Comparison of ENCODE assay signal across 26 cellular contexts in the genomic region with DNA sequence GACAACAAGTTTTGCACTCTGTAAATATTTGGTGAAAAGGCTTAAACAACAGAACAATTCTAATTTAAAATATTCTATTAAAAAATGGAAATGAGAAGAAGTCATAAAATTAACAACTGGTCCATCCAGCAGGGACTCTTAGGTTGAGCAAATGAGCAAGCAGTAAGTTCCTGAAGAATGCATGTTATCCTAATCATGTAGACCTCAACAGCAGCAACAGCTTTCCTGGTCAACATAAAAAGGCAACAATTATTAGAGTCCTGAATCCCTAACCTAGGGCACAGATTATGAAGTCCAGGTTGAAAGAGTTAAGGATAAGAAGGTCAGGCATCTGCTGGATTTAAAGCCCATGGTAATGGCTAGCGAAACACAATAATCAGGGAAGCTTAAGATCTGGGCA.
"Had no signal": no experiment of that assay in that cellular context is flagged by ENCODE, and none has a peak within 500 bp of the region (broad histone marks: within the 10 kb centered on the region; RNA-seq: fewer than 3 reads in every experiment).

No MANE protein-coding gene starts in this region.

- H3K27ac Mint-ChIP-seq: activated naive CD8-positive, alpha-beta T cell treated with anti-CD3 and anti-CD28 coated beads, Interleukin-2, amount 50 U/mL, for 24 hours had no signal

- H3K4me3 Mint-ChIP-seq: activated CD4-positive, alpha-beta T cell treated with anti-CD3 and anti-CD28 coated beads, Interleukin-2, amount 10 ng/mL, durations not matched to agents 7 days and 5 days; activated CD8-positive, alpha-beta memory T cell treated with anti-CD3 and anti-CD28 coated beads, Interleukin-2, amount 10 ng/mL, durations not matched to agents 7 days and 5 days; activated CD8-positive, alpha-beta T cell treated with anti-CD3 and anti-CD28 coated beads for 36 hours; activated naive CD8-positive, alpha-beta T cell treated with anti-CD3 and anti-CD28 coated beads, Interleukin-2, amount 50 U/mL, for 24 hours; activated T-helper 1 cell treated with anti-CD3 and anti-CD28 coated beads, Interleukin-12 subunit alpha, Interleukin-12 subunit beta, Interleukin-2, Interleukin-4 antibody, amounts not matched to agents 30 ng/mL and 10 ng/mL and 1 ng/mL, durations not matched to agents 14 hours and 24 hours and 36 hours; neural crest cell had no signal

- H3K27me3 ChIP-seq: body of pancreas, cardiac muscle cell, heart right ventricle, sigmoid colon, spleen, upper lobe of left lung had no signal

- DNase-seq: activated CD4-positive, alpha-beta T cell treated with anti-CD3 and anti-CD28 coated beads, Interleukin-2, amount 10 ng/mL, durations not matched to agents 7 days and 5 days; activated CD4-positive, CD25-positive, alpha-beta regulatory T cell treated with anti-CD3 and anti-CD28 coated beads, Interleukin-2, amount 50 U/mL, for 72 hours; activated CD8-positive, alpha-beta memory T cell treated with anti-CD3 and anti-CD28 coated beads, Interleukin-2, amount 10 ng/mL, durations not matched to agents 7 days and 5 days; activated CD8-positive, alpha-beta T cell treated with anti-CD3 and anti-CD28 coated beads for 36 hours; activated gamma-delta T cell; activated naive CD4-positive, alpha-beta T cell treated with anti-CD3 and anti-CD28 coated beads, Interleukin-2, amount 50 U/mL, for 16 hours; activated naive CD8-positive, alpha-beta T cell treated with anti-CD3 and anti-CD28 coated beads, Interleukin-2, amount 50 U/mL, for 24 hours; activated T-cell treated with anti-CD3 and anti-CD28 coated beads for 4 hours; body of pancreas; cortex of kidney; heart right ventricle; lower lobe of right lung; mesendoderm; mucosa of descending colon; naive thymus-derived CD4-positive, alpha-beta T cell; occipital lobe; posterior cingulate gyrus; sigmoid colon; spleen; stimulated activated CD4-positive, alpha-beta T cell treated with anti-CD3 and anti-CD28 coated beads, Interleukin-4, amount 100 ng/mL, for 1 hour; stimulated activated naive CD4-positive, alpha-beta T cell treated with Interleukin-2 at 50 U/mL for 16 hours; upper lobe of left lung had no signal

- H3K9me3 Mint-ChIP-seq: activated T-helper 1 cell treated with anti-CD3 and anti-CD28 coated beads, Interleukin-12 subunit alpha, Interleukin-12 subunit beta, Interleukin-2, Interleukin-4 antibody, amounts not matched to agents 30 ng/mL and 10 ng/mL and 1 ng/mL, durations not matched to agents 14 hours and 24 hours and 36 hours; neural crest cell had no signal

- H3K27me3 Mint-ChIP-seq: activated CD4-positive, alpha-beta T cell treated with anti-CD3 and anti-CD28 coated beads, Interleukin-2, amount 10 ng/mL, durations not matched to agents 7 days and 5 days; activated CD8-positive, alpha-beta memory T cell treated with anti-CD3 and anti-CD28 coated beads, Interleukin-2, amount 10 ng/mL, durations not matched to agents 7 days and 5 days; activated CD8-positive, alpha-beta T cell treated with anti-CD3 and anti-CD28 coated beads for 36 hours; activated naive CD8-positive, alpha-beta T cell treated with anti-CD3 and anti-CD28 coated beads, Interleukin-2, amount 50 U/mL, for 24 hours; naive thymus-derived CD4-positive, alpha-beta T cell had no signal

- H3K4me1 ChIP-seq: body of pancreas, lower lobe of right lung had no signal

- H3K36me3 ChIP-seq: cardiac muscle cell, lower lobe of right lung, upper lobe of left lung had no signal

- H3K27ac ChIP-seq: body of pancreas, cardiac muscle cell, heart right ventricle, lower lobe of right lung, sigmoid colon, spleen, upper lobe of left lung, VCaP had no signal

- H3K9me3 ChIP-seq: body of pancreas, heart right ventricle, lower lobe of right lung, mucosa of descending colon, sigmoid colon, spleen, upper lobe of left lung had no signal

- H3K4me3 ChIP-seq: body of pancreas, cardiac muscle cell, heart right ventricle, lower lobe of right lung, mucosa of descending colon, sigmoid colon, spleen, upper lobe of left lung had no signal
